In genomic region chr19:46944123-46944718, GRCh38 we compare ENCODE assay signal across 11 cellular contexts.
DNase-seq lines count a peak whose midpoint lies in the region; ATAC-seq and TF ChIP-seq lines count a peak whose summit lies in the region.
"Had no signal": no experiment of that assay in that cellular context is flagged by ENCODE, and none has a peak within 500 bp of the region (broad histone marks: within the 10 kb centered on the region; RNA-seq: fewer than 3 reads in every experiment).

No MANE protein-coding gene starts in this region.

- DNase-seq in AG04449 (ENCODE audit: low read depth, low spot score) (no peak), NCI-H82 treated with DMSO at 0.1 percent for 48 hours (lab: John Stamatoyannopoulos, UW; ENCODE audit: unreplicated experiment) (peak; percentile 42), glutamatergic neuron (no peak)
- DNase-seq: activated CD4-positive, alpha-beta T cell treated with anti-CD3 and anti-CD28 coated beads for 1 hour; stimulated activated naive CD4-positive, alpha-beta T cell had no signal

- peaks cover 19% of the 10 kb centered on the region for H3K9me3 Mint-ChIP-seq in glutamatergic neuron (ENCODE audit: unreplicated experiment)

- H3K4me3 Mint-ChIP-seq in glutamatergic neuron (ENCODE audit: unreplicated experiment), result peak overlapping the region; percentile 84

- no peak overlapping the region for H3K4me2 ChIP-seq in parathyroid adenoma (ENCODE audit: low read length)

- H3K4me1 Mint-ChIP-seq in glutamatergic neuron (ENCODE audit: low read depth, unreplicated experiment), result peaks cover 47% of the 10 kb centered on the region

- TF ChIP-seq CTCF in AG04449 (IDR thresholded peaks at IDR 0.05; ENCODE audit: insufficient read depth, low read length, missing control alignments), result no peak
- no peak for TF ChIP-seq CTCF in glutamatergic neuron (IDR thresholded peaks at IDR 0.05; ENCODE audit: partially characterized antibody, unreplicated experiment)
- no peak for TF ChIP-seq CTCF in parathyroid adenoma (IDR thresholded peaks at IDR 0.05)

- H3K79me2 ChIP-seq in parathyroid adenoma, result peaks cover 48% of the 10 kb centered on the region

- peak overlapping the region; percentile 53 for H3K27ac ChIP-seq in parathyroid adenoma

- H3K27me3 ChIP-seq in parathyroid adenoma (ENCODE audit: control insufficient read depth, insufficient read depth, low read length), result no peaks in the 10 kb centered on the region

- POLR2A ChIA-PET in AG04449 (lab: Yijun Ruan, JAX), result interaction anchor here (1.0 kb wide), 1 partner anchor 26 kb away, joined by 3 read pairs; no protein-coding TSS in a partner anchor

- H3K4me3 ChIP-seq in AG04449 (ENCODE audit: low read depth, low read length) (peak overlapping the region; percentile 4; the same call in 1 of the 2 replicates), parathyroid adenoma (ENCODE audit: low read depth, low read length) (no peak overlapping the region)
- H3K4me3 ChIP-seq: mucosa of descending colon had no signal

- ATAC-seq in HG02981 (IDR thresholded peaks at IDR 0.05; ENCODE audit: unreplicated experiment) (no peak), GM21423 (IDR thresholded peaks at IDR 0.05; ENCODE audit: unreplicated experiment) (no peak), HG02642 (IDR thresholded peaks at IDR 0.05; ENCODE audit: poor library complexity, unreplicated experiment) (no peak), GM21528 (IDR thresholded peaks at IDR 0.05; ENCODE audit: low FRiP score, unreplicated experiment) (no peak)

- H3K36me3 ChIP-seq in parathyroid adenoma (ENCODE audit: control insufficient read depth, insufficient read depth, low read length), result no peaks in the 10 kb centered on the region

- peaks cover 18% of the 10 kb centered on the region for H3K4me1 ChIP-seq in parathyroid adenoma

- H3K27me3 Mint-ChIP-seq in glutamatergic neuron (ENCODE audit: unreplicated experiment), result peaks cover 14% of the 10 kb centered on the region

- no peaks in the 10 kb centered on the region for H3K36me3 Mint-ChIP-seq in glutamatergic neuron (ENCODE audit: unreplicated experiment)

- H3K27ac Mint-ChIP-seq in glutamatergic neuron (ENCODE audit: unreplicated experiment), result peak overlapping the region; percentile 99

- H2AFZ ChIP-seq in parathyroid adenoma, result no peak overlapping the region

- CTCF ChIA-PET in AG04449 (lab: Yijun Ruan, JAX), result interaction anchor here (1.9 to 4.0 kb wide), 2 partner anchors 11 to 47 kb away, joined by 14 to 21 read pairs; no protein-coding TSS in a partner anchor

- H3K9me3 ChIP-seq in parathyroid adenoma (ENCODE audit: control insufficient read depth, low read length), result no peaks in the 10 kb centered on the region
- H3K9me3 ChIP-seq: mucosa of descending colon had no signal

- no peak overlapping the region for H3K9ac ChIP-seq in parathyroid adenoma
